ENCODE assay signal across 8 cellular contexts in genomic region chr1:185694081-185694480, GRCh38. TPM values are rescaled to one million over a fixed set of nuclear protein-coding genes. Genes with fewer than 3 reads are reported as not detected.
DNase-seq lines count a peak whose midpoint lies in the region; ATAC-seq, FAIRE-seq and TF ChIP-seq lines count a peak whose summit lies in the region.

No MANE protein-coding gene starts in this region.

- no peak overlapping the region for H3K27ac ChIP-seq in K562 (ENCODE audit: extremely low read depth, low read depth, low read length)

- 16% methylated on average over 8 of the region's 8 CpGs for WGBS in K562 (ENCODE audit: insufficient coverage, low coverage, missing lambda C conversion rate)

- in situ Hi-C loops in K562 (cut with MboI), result loop anchor here (10.0 kb wide), 1 partner anchor 889 kb away; no protein-coding TSS in a partner anchor

- CTCF ChIA-PET in K562 (lab: Yijun Ruan, JAX; ENCODE audit: low intra/inter-chr PET ratio), result no interaction called here

- no peak overlapping the region for H3K9ac ChIP-seq in K562 (ENCODE audit: insufficient read depth in 1 of 2, low read depth in 2 of 2, low read length in 2 of 2)

- no peak for TF ChIP-seq EP300 in K562 (IDR thresholded peaks at IDR 0.05; ENCODE audit: low read length)

- TF ChIP-seq CTCF in GM10266 (IDR thresholded peaks at IDR 0.05; ENCODE audit: control insufficient read depth, insufficient read depth, low read depth, missing control alignments), result no peak
- TF ChIP-seq CTCF in K562 (IDR thresholded peaks at IDR 0.05 in 2 of 3, conservative IDR thresholded peaks at IDR 0.05 in 1 of 3; ENCODE audit: insufficient read depth in 2 of 3, low read depth in 1 of 3, low read length in 3 of 3), result no peak
- TF ChIP-seq CTCF in glutamatergic neuron (IDR thresholded peaks at IDR 0.05; ENCODE audit: partially characterized antibody, unreplicated experiment), result no peak

- peak overlapping the region; percentile 84 to 99 (median 90) for H3K27ac Mint-ChIP-seq in naive thymus-derived CD8-positive, alpha-beta T cell
- no peak overlapping the region for H3K27ac Mint-ChIP-seq in glutamatergic neuron (ENCODE audit: unreplicated experiment)

- H3K36me3 Mint-ChIP-seq in naive thymus-derived CD8-positive, alpha-beta T cell, result peaks cover 0 to 7% (median 0%) of the 10 kb centered on the region in 3 donors
- H3K36me3 Mint-ChIP-seq in glutamatergic neuron (ENCODE audit: unreplicated experiment), result no peaks in the 10 kb centered on the region

- ATAC-seq in GM21360 (IDR thresholded peaks at IDR 0.05; ENCODE audit: unreplicated experiment), result peak; percentile 90
- peak; percentile 46 for ATAC-seq in HG03575 (IDR thresholded peaks at IDR 0.05; ENCODE audit: extremely low read depth, insufficient number of reproducible peaks, low FRiP score, unreplicated experiment)
- ATAC-seq in K562, result peak; percentile 37; the same call in 1 of the 3 replicates
- peak; percentile 78 for ATAC-seq in naive thymus-derived CD8-positive, alpha-beta T cell

- peak overlapping the region; percentile 37; the same call in 1 of the 2 replicates for H3K4me2 ChIP-seq in K562 (ENCODE audit: insufficient read depth, low read length)

- DNase-seq in GM10266 (ENCODE audit: extremely low spot score) (peak; percentile 44), K562 (ENCODE audit: extremely low read depth in 1 of 4, low spot score in 3 of 4) (no peak), NCI-H2171 (lab: John Stamatoyannopoulos, UW) (no peak), glutamatergic neuron (no peak)
- DNase-seq in naive thymus-derived CD8-positive, alpha-beta T cell, result peak in 6 of 10 donors; percentile 4 to 36 (median 28)
- DNase-seq in activated CD8-positive, alpha-beta memory T cell treated with anti-CD3 and anti-CD28 coated beads, Interleukin-2, amount 50 U/mL, for 48 hours, result no peak

- POLR2A ChIA-PET in K562 (lab: Yijun Ruan, JAX), result no interaction called here
- POLR2A ChIA-PET in naive thymus-derived CD8-positive, alpha-beta T cell (lab: Charles Lee), result interaction anchor here (0.8 to 2.6 kb wide), 5 partner anchors 14 to 413 kb away, joined by 3 to 16 read pairs (median 4); partner anchors contain the start of gene IVNS1ABP

- no peaks in the 10 kb centered on the region for H4K20me1 ChIP-seq in K562 (replicated peaks; ENCODE audit: control insufficient read depth, insufficient read depth, low read length)

- no peaks in the 10 kb centered on the region for H3K27me3 ChIP-seq in K562 (ENCODE audit: control insufficient read depth in 2 of 2, insufficient read depth in 2 of 2, low read length in 2 of 2)

- H3K9me3 Mint-ChIP-seq in naive thymus-derived CD8-positive, alpha-beta T cell, result peaks cover 0 to 7% (median 0%) of the 10 kb centered on the region in 9 donors
- H3K9me3 Mint-ChIP-seq in glutamatergic neuron (ENCODE audit: unreplicated experiment), result no peaks in the 10 kb centered on the region

- peaks cover 10 to 28% (median 19%) of the 10 kb centered on the region in 4 donors for H3K4me1 Mint-ChIP-seq in naive thymus-derived CD8-positive, alpha-beta T cell
- no peaks in the 10 kb centered on the region for H3K4me1 Mint-ChIP-seq in glutamatergic neuron (ENCODE audit: low read depth, unreplicated experiment)

- intact Hi-C loops in K562 (cut with micrococcal nuclease), result no loop called here

- FAIRE-seq in K562 (lab: Jason Lieb, UNC), result no peak

- no TSS peak for BruUV-seq in K562 (replicated peaks; lab: Mats Ljungman, UMichigan)

- H3K4me3 ChIP-seq in K562, result no peak overlapping the region; the same call in 1 of the 2 replicates

- TF ChIP-seq RAD21 in K562 (CRISPR knock-in tag; conservative IDR thresholded peaks at IDR 0.05 in 1 of 2, IDR thresholded peaks at IDR 0.05 in 1 of 2), result no peak

- H3K27me3 Mint-ChIP-seq in naive thymus-derived CD8-positive, alpha-beta T cell, result peaks cover 0 to 15% (median 1%) of the 10 kb centered on the region in 5 donors
- peaks cover 2% of the 10 kb centered on the region for H3K27me3 Mint-ChIP-seq in glutamatergic neuron (ENCODE audit: unreplicated experiment)

- peak overlapping the region; percentile 73 to 86 (median 78) for H3K4me3 Mint-ChIP-seq in naive thymus-derived CD8-positive, alpha-beta T cell
- no peak overlapping the region for H3K4me3 Mint-ChIP-seq in glutamatergic neuron (ENCODE audit: unreplicated experiment)

- no peaks in the 10 kb centered on the region for H3K4me1 ChIP-seq in K562 (replicated peaks in 1 of 2; ENCODE audit: control insufficient read depth in 2 of 2, insufficient read depth in 2 of 2, low read length in 2 of 2)

- H3K9me1 ChIP-seq in K562 (ENCODE audit: control insufficient read depth, insufficient read depth, low read length), result no peaks in the 10 kb centered on the region

- H3K79me2 ChIP-seq in K562 (ENCODE audit: control insufficient read depth, insufficient read depth, low read length), result no peaks in the 10 kb centered on the region

- TF ChIP-seq POLR2A in K562 (conservative IDR thresholded peaks at IDR 0.05), result no peak

- no peaks in the 10 kb centered on the region for H3K9me3 ChIP-seq in K562 (replicated peaks; ENCODE audit: control insufficient read depth, insufficient read depth, low read depth, low read length)

- no peaks in the 10 kb centered on the region for H3K36me3 ChIP-seq in K562 (ENCODE audit: control insufficient read depth, insufficient read depth, low read length)

- peak overlapping the region; percentile 79 for H2AFZ ChIP-seq in K562 (ENCODE audit: low read depth, low read length)

TF ChIP-seq in K562, 482 proteins besides CTCF, POLR2A, EP300 and RAD21 (continues in another document):
- TF ChIP-seq, protein P1, sequence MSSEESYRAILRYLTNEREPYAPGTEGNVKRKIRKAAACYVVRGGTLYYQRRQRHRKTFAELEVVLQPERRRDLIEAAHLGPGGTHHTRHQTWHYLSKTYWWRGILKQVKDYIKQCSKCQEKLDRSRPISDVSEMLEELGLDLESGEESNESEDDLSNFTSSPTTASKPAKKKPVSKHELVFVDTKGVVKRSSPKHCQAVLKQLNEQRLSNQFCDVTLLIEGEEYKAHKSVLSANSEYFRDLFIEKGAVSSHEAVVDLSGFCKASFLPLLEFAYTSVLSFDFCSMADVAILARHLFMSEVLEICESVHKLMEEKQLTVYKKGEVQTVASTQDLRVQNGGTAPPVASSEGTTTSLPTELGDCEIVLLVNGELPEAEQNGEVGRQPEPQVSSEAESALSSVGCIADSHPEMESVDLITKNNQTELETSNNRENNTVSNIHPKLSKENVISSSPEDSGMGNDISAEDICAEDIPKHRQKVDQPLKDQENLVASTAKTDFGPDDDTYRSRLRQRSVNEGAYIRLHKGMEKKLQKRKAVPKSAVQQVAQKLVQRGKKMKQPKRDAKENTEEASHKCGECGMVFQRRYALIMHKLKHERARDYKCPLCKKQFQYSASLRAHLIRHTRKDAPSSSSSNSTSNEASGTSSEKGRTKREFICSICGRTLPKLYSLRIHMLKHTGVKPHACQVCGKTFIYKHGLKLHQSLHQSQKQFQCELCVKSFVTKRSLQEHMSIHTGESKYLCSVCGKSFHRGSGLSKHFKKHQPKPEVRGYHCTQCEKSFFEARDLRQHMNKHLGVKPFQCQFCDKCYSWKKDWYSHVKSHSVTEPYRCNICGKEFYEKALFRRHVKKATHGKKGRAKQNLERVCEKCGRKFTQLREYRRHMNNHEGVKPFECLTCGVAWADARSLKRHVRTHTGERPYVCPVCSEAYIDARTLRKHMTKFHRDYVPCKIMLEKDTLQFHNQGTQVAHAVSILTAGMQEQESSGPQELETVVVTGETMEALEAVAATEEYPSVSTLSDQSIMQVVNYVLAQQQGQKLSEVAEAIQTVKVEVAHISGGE (CRISPR knock-in tag; IDR thresholded peaks at IDR 0.05), result peak in 1 of 3 experiments; percentile 56; a peak in 1 of 6 replicates
- no peak for TF ChIP-seq NCOR1 (IDR thresholded peaks at IDR 0.05)
- peak; percentile 68; the same call in 1 of the 2 replicates for TF ChIP-seq EHMT2 (IDR thresholded peaks at IDR 0.05)
- TF ChIP-seq TAF9B (IDR thresholded peaks at IDR 0.05; ENCODE audit: partially characterized antibody), result no peak
- TF ChIP-seq CBX1 (IDR thresholded peaks at IDR 0.05; ENCODE audit: low read depth), result no peak
- no peak for TF ChIP-seq KAT8 (IDR thresholded peaks at IDR 0.05; ENCODE audit: low read depth)
- TF ChIP-seq GABPA (tag; conservative IDR thresholded peaks at IDR 0.05; ENCODE audit: low read depth), result peak; percentile 86
- TF ChIP-seq ETV6 (IDR thresholded peaks at IDR 0.05; ENCODE audit: borderline replicate concordance in 1 of 2, low read depth in 2 of 2, low read length in 1 of 2), result no peak
- no peak for TF ChIP-seq ETV6 (CRISPR knock-in tag; IDR thresholded peaks at IDR 0.05; ENCODE audit: borderline replicate concordance)

RNA-seq across cellular contexts. Expression of gene HMCN1, which starts 40.1 kb away (rescaled TPM):
- 0.07 and 0.32 TPM in 2 replicates for total RNA-seq in K562 (2011; cell fraction: chromatin; rRNA removed; ENCODE audit: low replicate concordance)
- total RNA-seq in K562 (2011; cell fraction: nucleolus; rRNA removed), result under 0.01 TPM in 2 replicates
- 0.07 TPM in 1 of 2 replicates, not detected in the other for total RNA-seq in K562 (2011; cell fraction: nucleoplasm; rRNA removed)
- 0.08 and 0.18 TPM in 2 replicates for total RNA-seq in K562 (2014; rRNA removed)
- 0.26 and 0.36 TPM in 2 replicates for total RNA-seq in K562 (2014; rRNA removed; fragmentation: Illumina TruSeq; extraction: Trizol)
- total RNA-seq in K562 (2015; rRNA removed; fragmentation: Illumina TruSeq; extraction: Trizol), result 0.08 and 0.29 TPM in 2 replicates
- total RNA-seq in K562 (2021), result 0.13 and 0.16 TPM in 2 replicates
- 0.05 and 0.07 TPM in 2 replicates for polyA plus RNA-seq in K562 (2011; rRNA removed)
- 0.04 and 0.07 TPM in 2 replicates for polyA plus RNA-seq in K562 (2011; cell fraction: cytosol; rRNA removed)
- polyA plus RNA-seq in K562 (2011; cell fraction: nucleus; rRNA removed), result 0.20 and 0.56 TPM in 2 replicates
- polyA plus RNA-seq in K562 (2012), result 0.12 and 0.36 TPM in 2 replicates
- polyA plus RNA-seq in K562 (2014; fragmentation: Illumina TruSeq; extraction: Trizol), result 0.08 and 0.16 TPM in 2 replicates
- under 1 TPM; 0.21 to 0.31 TPM for polyA plus RNA-seq in K562 (2014; fragmentation: Nextera tagmentation; extraction: Ambion mirVana)
- polyA plus RNA-seq in K562 (2014; rRNA removed), result 0.24 and 0.29 TPM in 2 replicates
- polyA minus RNA-seq in K562 (2011; rRNA and poly(A)+ RNA removed), result 0.07 and 0.54 TPM in 2 replicates
- 0.09 TPM in 1 of 2 replicates, not detected in the other for polyA minus RNA-seq in K562 (2011; cell fraction: cytosol; rRNA and poly(A)+ RNA removed)
- polyA minus RNA-seq in K562 (2011; cell fraction: nucleus; rRNA and poly(A)+ RNA removed), result under 0.01 and 0.33 TPM in 2 replicates
- total RNA-seq in naive thymus-derived CD8-positive, alpha-beta T cell, result under 1 TPM; 0.14 to 0.26 TPM
- not detected for polyA plus RNA-seq in naive thymus-derived CD8-positive, alpha-beta T cell
- 0.93 TPM for total RNA-seq in glutamatergic neuron (ENCODE audit: unreplicated experiment)

Comparison
In these comparisons a context has a peak if more than half of its experiments do, and no peak if none do; other contexts are left out.
1. DNase-seq: peak in GM10266 (single experiment) and naive thymus-derived CD8-positive, alpha-beta T cell (6 of 10); none in K562 (0 of 4), NCI-H2171 (single experiment), activated CD8-positive, alpha-beta memory T cell treated with anti-CD3 and anti-CD28 coated beads, Interleukin-2, amount 50 U/mL, for 48 hours (single experiment) and glutamatergic neuron (single experiment).
2. ATAC-seq: peak in every context shown above with its lines; median percentile 90 in GM21360; 78 in naive thymus-derived CD8-positive, alpha-beta T cell; 46 in HG03575; 37 in K562.